Comparison of ENCODE assay signal across 19 cellular contexts in the genomic region with DNA sequence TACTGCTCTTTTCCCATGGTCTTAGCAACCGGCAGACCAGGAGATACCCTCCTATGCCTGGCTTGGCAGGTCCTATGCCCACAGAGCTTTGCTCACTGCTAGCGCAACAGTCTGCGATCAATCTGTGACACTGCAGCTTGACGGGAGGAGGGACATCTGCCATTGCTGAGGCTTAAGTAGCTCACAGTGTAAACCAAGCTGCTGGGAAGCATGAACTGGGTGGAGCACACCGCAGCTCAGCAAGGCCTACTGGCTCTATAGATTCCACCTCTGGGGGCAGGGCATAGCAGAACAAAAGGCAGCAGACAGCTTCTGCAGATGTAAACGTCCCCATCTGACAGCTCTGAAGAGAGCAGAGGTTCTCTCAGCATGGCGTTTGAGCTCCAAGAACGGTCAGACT. TPM values are rescaled to one million over a fixed set of nuclear protein-coding genes. Genes with fewer than 3 reads are reported as not detected.
"Had no signal": no experiment of that assay in that cellular context is flagged by ENCODE, and none has a peak within 500 bp of the region (broad histone marks: within the 10 kb centered on the region; RNA-seq: fewer than 3 reads in every experiment).

No MANE protein-coding gene starts in this region.

- H3K9me3 Mint-ChIP-seq: activated CD4-positive, alpha-beta memory T cell treated with anti-CD3 and anti-CD28 coated beads for 36 hours had no signal

- H3K36me3 ChIP-seq: ovary, tibial nerve, vagina had no signal

- H3K27me3 ChIP-seq: hepatocyte, ovary, tibial nerve, vagina had no signal

- ATAC-seq: effector memory CD8-positive, alpha-beta T cell; mucosa of descending colon; naive thymus-derived CD4-positive, alpha-beta T cell; psoas muscle; right cardiac atrium; stimulated activated naive CD8-positive, alpha-beta T cell treated with anti-CD3 and anti-CD28 coated beads, Interleukin-15, Interleukin-2, amounts not matched to agents 100 U/mL and 50 U/mL, for 24 hours had no signal

- H3K27ac ChIP-seq: hepatocyte, ovary, psoas muscle, tibial nerve, vagina had no signal

- H3K4me1 ChIP-seq: psoas muscle, tibial nerve, vagina had no signal

- H3K9me3 ChIP-seq: mucosa of descending colon, ovary, psoas muscle, tibial nerve, vagina had no signal

- H2AFZ ChIP-seq: hepatocyte had no signal

- H3K36me3 Mint-ChIP-seq: activated CD4-positive, alpha-beta memory T cell treated with anti-CD3 and anti-CD28 coated beads for 36 hours; activated naive CD8-positive, alpha-beta T cell; naive thymus-derived CD4-positive, alpha-beta T cell had no signal

- H3K4me3 Mint-ChIP-seq: activated B cell treated with CpG ODN at 0.5 μM for 24 hours; activated CD4-positive, alpha-beta memory T cell treated with anti-CD3 and anti-CD28 coated beads for 36 hours; activated naive CD8-positive, alpha-beta T cell; effector memory CD8-positive, alpha-beta T cell; naive thymus-derived CD4-positive, alpha-beta T cell had no signal

- H3K4me2 ChIP-seq: hepatocyte had no signal

- H3K79me2 ChIP-seq: hepatocyte had no signal

- H3K27ac Mint-ChIP-seq: activated B cell treated with CpG ODN at 0.5 μM for 24 hours; activated CD4-positive, alpha-beta memory T cell treated with anti-CD3 and anti-CD28 coated beads for 36 hours; activated naive CD8-positive, alpha-beta T cell; effector memory CD8-positive, alpha-beta T cell; naive thymus-derived CD4-positive, alpha-beta T cell had no signal

- H3K27me3 Mint-ChIP-seq: activated B cell treated with CpG ODN at 0.5 μM for 24 hours; activated CD4-positive, alpha-beta memory T cell treated with anti-CD3 and anti-CD28 coated beads for 36 hours; effector memory CD8-positive, alpha-beta T cell had no signal

- H3K4me3 ChIP-seq: hepatocyte, mucosa of descending colon, ovary, psoas muscle, tibial nerve, vagina had no signal

- DNase-seq: activated B cell treated with CpG ODN at 0.5 μM for 24 hours; activated CD4-positive, alpha-beta memory T cell treated with anti-CD3 and anti-CD28 coated beads for 36 hours; activated CD4-positive, alpha-beta T cell treated with anti-CD3 and anti-CD28 coated beads for 4 hours; activated T-cell treated with anti-CD3 and anti-CD28 coated beads for 4 hours; amniotic stem cell; effector memory CD8-positive, alpha-beta T cell; mesenchymal stem cell; mucosa of descending colon; naive thymus-derived CD4-positive, alpha-beta T cell; ovary; psoas muscle; right cardiac atrium; stimulated activated CD4-positive, alpha-beta T cell treated with anti-CD3 and anti-CD28 coated beads, Interleukin-2, amount 100 ng/mL, for 24 hours; stimulated activated naive CD8-positive, alpha-beta T cell treated with anti-CD3 and anti-CD28 coated beads, Interleukin-15, Interleukin-2, amounts not matched to agents 100 U/mL and 50 U/mL, for 24 hours; substantia nigra had no signal

RNA-seq across cellular contexts. Expression of a gene that starts 40.4 kb away (rescaled TPM):
- total RNA-seq: activated CD4-positive, alpha-beta memory T cell treated with anti-CD3 and anti-CD28 coated beads for 36 hours had no signal
